In the genomic region with DNA sequence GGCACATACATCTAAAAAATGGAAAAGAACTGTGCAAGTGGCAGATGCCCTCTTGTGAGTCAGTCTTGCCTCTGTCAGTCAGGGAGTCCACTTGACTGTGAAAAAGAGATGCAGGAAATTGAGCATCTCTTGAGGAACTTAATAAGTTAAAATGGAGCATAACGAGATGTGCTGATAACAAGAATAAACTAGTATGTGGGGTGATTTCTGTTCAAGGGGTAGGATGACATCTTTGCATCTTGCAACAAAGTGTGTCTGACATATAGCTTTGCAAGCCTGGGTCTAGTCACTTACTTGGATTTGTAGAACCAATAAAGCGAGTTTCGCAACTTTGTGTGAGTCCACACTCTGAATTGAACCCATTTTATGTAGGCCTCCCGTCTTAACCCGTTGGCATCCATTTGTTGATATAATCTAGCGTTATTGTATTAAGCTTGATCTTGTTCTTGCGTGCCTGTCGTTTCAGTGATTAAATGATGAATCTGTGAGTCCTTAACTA, we compare ENCODE assay signal across 8 cellular contexts. TPM values are rescaled to one million over a fixed set of nuclear protein-coding genes. Genes with fewer than 3 reads are reported as not detected.
A peak's percentile ranks its signal among the peaks of the same experiment; 100 is the strongest.
DNase-seq lines count a peak whose midpoint lies in the region; ATAC-seq and TF ChIP-seq lines count a peak whose summit lies in the region.

No MANE protein-coding gene starts in this region.

- intact Hi-C loops in testis (cut with DNase I; ENCODE audit: low total_unique reads), result no loop called here

- H3K27me3 Mint-ChIP-seq in CD4-positive, CD25-positive, alpha-beta regulatory T cell, result peaks cover 6% of the 10 kb centered on the region

- 44 to 62% methylated on average over 8 of the region's 8 CpGs for WGBS in testis, 2 donors

- H3K27ac Mint-ChIP-seq in CD4-positive, CD25-positive, alpha-beta regulatory T cell, result peak overlapping the region; percentile 88 to 94 (median 93)

- in situ Hi-C loops in KBM-7 (cut with MboI; ENCODE audit: low pct_unique_long_range_greater_than_20kb, low sequenced_read_pairs), result no loop called here

- H3K4me1 ChIP-seq in CD4-positive, CD25-positive, alpha-beta regulatory T cell (ENCODE audit: control insufficient read depth, insufficient read depth, low read length, poor library complexity, severe bottlenecking), result peaks cover 85% of the 10 kb centered on the region
- H3K4me1 ChIP-seq in adipocyte (ENCODE audit: control insufficient read depth, insufficient read depth, low read length), result peaks cover 78% of the 10 kb centered on the region
- H3K4me1 ChIP-seq in muscle layer of duodenum (ENCODE audit: control insufficient read depth in 1 of 2, insufficient read depth in 2 of 2, low read length in 2 of 2), result peaks cover 47 to 52% of the 10 kb centered on the region in 2 donors
- H3K4me1 ChIP-seq in testis, result peaks cover 19% of the 10 kb centered on the region

- H3K36me3 Mint-ChIP-seq in CD4-positive, CD25-positive, alpha-beta regulatory T cell, result no peaks in the 10 kb centered on the region

- H3K4me1 Mint-ChIP-seq in CD4-positive, CD25-positive, alpha-beta regulatory T cell, result peaks cover 36 to 78% (median 66%) of the 10 kb centered on the region in 4 donors

- H3K27me3 ChIP-seq in CD4-positive, CD25-positive, alpha-beta regulatory T cell (ENCODE audit: control insufficient read depth, insufficient read depth, low read length), result no peaks in the 10 kb centered on the region
- H3K27me3 ChIP-seq in adipocyte (replicated peaks; ENCODE audit: control insufficient read depth, insufficient read depth, low read length), result no peaks in the 10 kb centered on the region
- no peaks in the 10 kb centered on the region for H3K27me3 ChIP-seq in muscle layer of duodenum (ENCODE audit: low read depth, low read length)
- H3K27me3 ChIP-seq in testis, result no peaks in the 10 kb centered on the region

- no peak for TF ChIP-seq CTCF in testis (IDR thresholded peaks at IDR 0.05)

- peak overlapping the region; percentile 92 to 99 (median 98) for H3K4me3 Mint-ChIP-seq in CD4-positive, CD25-positive, alpha-beta regulatory T cell

- peak overlapping the region; percentile 96 for H3K4me3 ChIP-seq in CD4-positive, CD25-positive, alpha-beta regulatory T cell (ENCODE audit: low read depth, low read length)
- H3K4me3 ChIP-seq in adipocyte (ENCODE audit: low read length) (peak overlapping the region; percentile 92), muscle layer of duodenum (ENCODE audit: low read depth in 1 of 2, low read length in 2 of 2) (peak overlapping the region; percentile 81 to 88), testis (no peak overlapping the region)

- DNase-seq in CD4-positive, CD25-positive, alpha-beta regulatory T cell, result peak in 2 of 3 donors; percentile 36 to 72
- DNase-seq in KBM-7 (peak; percentile 48), adipocyte (ENCODE audit: low read depth) (peak; percentile 50), NCI-H1930 (lab: John Stamatoyannopoulos, UW) (no peak), HuH-7.5 (ENCODE audit: low spot score) (no peak), testis (no peak)

- peak overlapping the region; percentile 94 for H3K9ac ChIP-seq in adipocyte (ENCODE audit: low read length)

- H3K9me3 Mint-ChIP-seq in CD4-positive, CD25-positive, alpha-beta regulatory T cell, result no peaks in the 10 kb centered on the region

- no peak for TF ChIP-seq POLR2A in testis (IDR thresholded peaks at IDR 0.05)

- H3K9me3 ChIP-seq in CD4-positive, CD25-positive, alpha-beta regulatory T cell (ENCODE audit: control insufficient read depth in 2 of 2, low read length in 2 of 2), result no peaks in the 10 kb centered on the region
- H3K9me3 ChIP-seq in adipocyte (ENCODE audit: control insufficient read depth, low read length) (no peaks in the 10 kb centered on the region), muscle layer of duodenum (ENCODE audit: control insufficient read depth in 1 of 2, low read length in 2 of 2) (no peaks in the 10 kb centered on the region), testis (no peaks in the 10 kb centered on the region)

- H3K27ac ChIP-seq in CD4-positive, CD25-positive, alpha-beta regulatory T cell (ENCODE audit: insufficient read depth, low read length, poor library complexity, severe bottlenecking), result peak overlapping the region; percentile 99
- peak overlapping the region; percentile 94 for H3K27ac ChIP-seq in muscle layer of duodenum (ENCODE audit: low read length)
- H3K27ac ChIP-seq in testis, result no peak overlapping the region

- no peaks in the 10 kb centered on the region for H3K36me3 ChIP-seq in CD4-positive, CD25-positive, alpha-beta regulatory T cell (ENCODE audit: control insufficient read depth, insufficient read depth, low read length)
- H3K36me3 ChIP-seq in adipocyte (ENCODE audit: control insufficient read depth, insufficient read depth, low read length, severe bottlenecking) (no peaks in the 10 kb centered on the region), muscle layer of duodenum (ENCODE audit: control insufficient read depth in 1 of 2, insufficient read depth in 2 of 2, low read length in 2 of 2) (peaks cover 0 to 11% of the 10 kb centered on the region in 2 donors), testis (ENCODE audit: low read depth, missing control alignments) (no peaks in the 10 kb centered on the region)

- ATAC-seq in CD4-positive, CD25-positive, alpha-beta regulatory T cell (ENCODE audit: low read depth in 2 of 2), result no peak
- ATAC-seq in HG03457 (IDR thresholded peaks at IDR 0.05; ENCODE audit: unreplicated experiment), result no peak

RNA-seq across cellular contexts. Expression of a gene that starts 2.2 kb away (rescaled TPM):
- 223 TPM for total RNA-seq in CD4-positive, CD25-positive, alpha-beta regulatory T cell
- polyA plus RNA-seq in CD4-positive, CD25-positive, alpha-beta regulatory T cell, result 10 to 100 TPM; 49.5 to 57.2 (median 55.3) TPM
- total RNA-seq in testis, result 10 to 100 TPM; 38.5 to 43.1 TPM
- 23.2 TPM for polyA plus RNA-seq in testis (ENCODE audit: insufficient read depth, low read depth, low replicate concordance)

Comparison
In these comparisons a context has a peak if more than half of its experiments do, and no peak if none do; other contexts are left out.
1. DNase-seq: peak in CD4-positive, CD25-positive, alpha-beta regulatory T cell (2 of 3), KBM-7 (single experiment) and adipocyte (single experiment); none in NCI-H1930 (0 of 2), HuH-7.5 (single experiment) and testis (single experiment).
2. H3K27ac ChIP-seq: peak in CD4-positive, CD25-positive, alpha-beta regulatory T cell (single experiment) and muscle layer of duodenum (single experiment); none in testis (0 of 2).
3. H3K4me3 ChIP-seq: peak in CD4-positive, CD25-positive, alpha-beta regulatory T cell (single experiment), adipocyte (single experiment) and muscle layer of duodenum (2 of 2); none in testis (0 of 2).